In the genomic region with DNA sequence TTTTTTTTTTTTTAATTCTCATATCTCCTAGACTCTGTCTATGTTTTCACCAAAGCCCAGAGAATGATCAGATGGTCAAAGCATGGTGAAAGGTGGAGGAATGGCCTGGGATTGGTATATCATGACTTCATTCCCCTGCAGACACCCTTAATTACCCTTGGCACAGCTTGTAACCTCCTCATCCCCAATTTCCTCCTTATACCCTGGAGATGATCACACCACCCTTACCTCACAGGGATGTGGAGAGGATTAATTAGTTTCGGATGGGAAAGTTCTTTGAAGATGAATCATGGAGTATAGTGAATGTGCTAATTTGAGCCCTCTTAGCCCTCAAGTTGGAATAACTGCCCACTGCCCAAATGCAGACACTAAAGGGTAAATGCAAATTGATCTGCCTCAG, we compare ENCODE assay signal across 17 cellular contexts.
"Had no signal": no experiment of that assay in that cellular context is flagged by ENCODE, and none has a peak within 500 bp of the region (broad histone marks: within the 10 kb centered on the region; RNA-seq: fewer than 3 reads in every experiment).

No MANE protein-coding gene starts in this region.

- DNase-seq: activated CD4-positive, alpha-beta T cell treated with anti-CD3 and anti-CD28 coated beads, Interleukin-2, amount 50 U/mL, for 1 hour; activated CD4-positive, CD25-positive, alpha-beta regulatory T cell treated with anti-CD3 and anti-CD28 coated beads, Interleukin-2, amount 50 U/mL, for 72 hours; activated CD8-positive, alpha-beta memory T cell treated with anti-CD3 and anti-CD28 coated beads for 24 hours; activated CD8-positive, alpha-beta memory T cell treated with anti-CD3 and anti-CD28 coated beads, Interleukin-2, amount 50 U/mL, for 48 hours; activated effector memory CD4-positive, alpha-beta T cell treated with anti-CD3 and anti-CD28 coated beads, Interleukin-2, amount 50 U/mL, for 16 hours; activated naive CD4-positive, alpha-beta T cell treated with anti-CD3 and anti-CD28 coated beads, Interleukin-2, amount 50 U/mL, for 16 hours; activated T-cell treated with anti-CD3 and anti-CD28 coated beads, Interleukin-2, amount 50 U/mL, for 72 hours; effector CD4-positive, alpha-beta T cell; lower lobe of right lung; nucleus accumbens; retina; stomach; trophoblast cell had no signal

- H3K4me1 ChIP-seq: ascending aorta, esophagus muscularis mucosa, lower lobe of right lung, stomach, vagina had no signal

- H3K36me3 ChIP-seq: ascending aorta, esophagus muscularis mucosa, lower lobe of right lung, stomach, vagina had no signal

- H3K9me3 ChIP-seq: ascending aorta, esophagus muscularis mucosa, lower lobe of right lung, stomach, vagina had no signal

- ATAC-seq: activated T-cell treated with anti-CD3 and anti-CD28 coated beads, Interleukin-2, amount 50 U/mL, for 72 hours; lower lobe of right lung; natural killer cell treated with Interleukin-12 subunit alpha and Interleukin-12 subunit beta and Interleukin-15 and Interleukin-18, amount 100 ng/mL, for 72 hours had no signal

- H3K27me3 ChIP-seq: ascending aorta, esophagus muscularis mucosa, stomach, vagina had no signal

- H3K27ac ChIP-seq: ascending aorta, esophagus muscularis mucosa, lower lobe of right lung, stomach, vagina had no signal

- H3K4me3 ChIP-seq: ascending aorta, esophagus muscularis mucosa, lower lobe of right lung, stomach, vagina had no signal
